ENCODE assay signal across 1 cellular context in genomic region chr5:172150514-172151425, GRCh38.
A peak's percentile ranks its signal among the peaks of the same experiment; 100 is the strongest.
TF ChIP-seq lines count a peak whose summit lies in the region.

No MANE protein-coding gene starts in this region.

TF ChIP-seq in GM12878, 131 proteins besides CTCF, POLR2A, EP300 and RAD21 (continues in another document):
- no peak for TF ChIP-seq ZBTB11 (CRISPR knock-in tag; IDR thresholded peaks at IDR 0.05)
- no peak for TF ChIP-seq RELA (IDR thresholded peaks at IDR 0.05; ENCODE audit: borderline replicate concordance, partially characterized antibody)
- TF ChIP-seq SUPT20H (IDR thresholded peaks at IDR 0.05; ENCODE audit: borderline replicate concordance, control insufficient read depth, low read depth, low read length): no peak
- TF ChIP-seq CHD2 (IDR thresholded peaks at IDR 0.05; ENCODE audit: borderline replicate concordance, low read depth, low read length): no peak
- no peak for TF ChIP-seq PAX8 (IDR thresholded peaks at IDR 0.05)
- no peak for TF ChIP-seq SIX5 (IDR thresholded peaks at IDR 0.05; ENCODE audit: low read depth, low read length, severe bottlenecking)
- peak; percentile 87 to 89 for TF ChIP-seq IKZF2 (IDR thresholded peaks at IDR 0.05)
- no peak for TF ChIP-seq E2F4 (IDR thresholded peaks at IDR 0.05; ENCODE audit: low read depth, low read length)
- TF ChIP-seq ZNF24 (IDR thresholded peaks at IDR 0.05): no peak
- TF ChIP-seq RELB (IDR thresholded peaks at IDR 0.05; ENCODE audit: low read depth): peak; percentile 75; the same call in 1 of the 2 replicates
- TF ChIP-seq SIN3A (IDR thresholded peaks at IDR 0.05; ENCODE audit: low read depth, low read length): no peak
- peak; percentile 47; the same call in 1 of the 2 replicates for TF ChIP-seq MTA2 (IDR thresholded peaks at IDR 0.05; ENCODE audit: low read depth)
- no peak for TF ChIP-seq ESRRA (IDR thresholded peaks at IDR 0.05; ENCODE audit: low read length)
- no peak for TF ChIP-seq PKNOX1 (IDR thresholded peaks at IDR 0.05)
- peak; percentile 62; the same call in 1 of the 2 replicates for TF ChIP-seq PAX5 (IDR thresholded peaks at IDR 0.05; ENCODE audit: borderline replicate concordance, low read depth, low read length)
- no peak for TF ChIP-seq FOS (IDR thresholded peaks at IDR 0.05; ENCODE audit: borderline replicate concordance, extremely low read depth, insufficient read length)
- no peak for TF ChIP-seq NR2C2 (IDR thresholded peaks at IDR 0.05; ENCODE audit: borderline replicate concordance, control insufficient read depth, insufficient read length, low read depth)
- no peak for TF ChIP-seq HDAC6 (IDR thresholded peaks at IDR 0.05; ENCODE audit: unreplicated experiment)
- no peak for TF ChIP-seq ATF7 (IDR thresholded peaks at IDR 0.05; ENCODE audit: low read depth)
- no peak for TF ChIP-seq KLF5 (IDR thresholded peaks at IDR 0.05; ENCODE audit: partially characterized antibody)
- TF ChIP-seq KDM1A (IDR thresholded peaks at IDR 0.05; ENCODE audit: borderline replicate concordance): no peak
- TF ChIP-seq BCLAF1 (IDR thresholded peaks at IDR 0.05): no peak
- TF ChIP-seq ZBED1 (IDR thresholded peaks at IDR 0.05; ENCODE audit: borderline replicate concordance): no peak
- TF ChIP-seq NKRF (conservative IDR thresholded peaks at IDR 0.05): peak; percentile 20; the same call in 1 of the 2 replicates
- peak; percentile 74 for TF ChIP-seq MLLT1 (IDR thresholded peaks at IDR 0.05)
- TF ChIP-seq MYB (IDR thresholded peaks at IDR 0.05; ENCODE audit: borderline replicate concordance, low read depth, low read length): no peak
- TF ChIP-seq SMARCA5 (IDR thresholded peaks at IDR 0.05): no peak
- no peak for TF ChIP-seq NRF1 (conservative IDR thresholded peaks at IDR 0.05; ENCODE audit: low read depth, low read length)
- no peak for TF ChIP-seq FOXM1 (IDR thresholded peaks at IDR 0.05; ENCODE audit: low read depth, low read length)
- TF ChIP-seq HCFC1 (IDR thresholded peaks at IDR 0.05; ENCODE audit: low read length): no peak
- peak in 1 of 2 experiments; percentile 65; a peak in 3 of 4 replicates for TF ChIP-seq BHLHE40 (IDR thresholded peaks at IDR 0.05; ENCODE audit: borderline replicate concordance in 1 of 2, low read depth in 2 of 2, low read length in 1 of 2)
- no peak for TF ChIP-seq GABPA (IDR thresholded peaks at IDR 0.05; ENCODE audit: low read depth)
- no peak for TF ChIP-seq ZSCAN29 (IDR thresholded peaks at IDR 0.05)
- peak; percentile 69; the same call in 1 of the 2 replicates for TF ChIP-seq SPI1 (IDR thresholded peaks at IDR 0.05; ENCODE audit: borderline replicate concordance, insufficient read depth, low read depth, low read length)
- TF ChIP-seq HSF1 (IDR thresholded peaks at IDR 0.05; ENCODE audit: low read depth, low read length): no peak
- TF ChIP-seq NR2C1 (IDR thresholded peaks at IDR 0.05): no peak
- no peak for TF ChIP-seq TCF7 (IDR thresholded peaks at IDR 0.05; ENCODE audit: borderline replicate concordance)
- no peak for TF ChIP-seq WRNIP1 (IDR thresholded peaks at IDR 0.05; ENCODE audit: borderline replicate concordance, low read depth, low read length)
- no peak for TF ChIP-seq ZBTB40 (IDR thresholded peaks at IDR 0.05; ENCODE audit: borderline replicate concordance)
- no peak for TF ChIP-seq MTA3 (IDR thresholded peaks at IDR 0.05; ENCODE audit: borderline replicate concordance, low read length)
